ENCODE assay signal across 19 cellular contexts in genomic region chr11:80048513-80048912, GRCh38.
A peak's percentile ranks its signal among the peaks of the same experiment; 100 is the strongest.
DNase-seq lines count a peak whose midpoint lies in the region; ATAC-seq and TF ChIP-seq lines count a peak whose summit lies in the region.
"Had no signal": no experiment of that assay in that cellular context is flagged by ENCODE, and none has a peak within 500 bp of the region (broad histone marks: within the 10 kb centered on the region; RNA-seq: fewer than 3 reads in every experiment).

No MANE protein-coding gene starts in this region.

- H3K27me3 ChIP-seq in left ventricle myocardium inferior (ENCODE audit: low read depth) = peaks cover 5% of the 10 kb centered on the region
- no peaks in the 10 kb centered on the region for H3K27me3 ChIP-seq in heart left ventricle
- peaks cover 6% of the 10 kb centered on the region for H3K27me3 ChIP-seq in gastroesophageal sphincter
- H3K27me3 ChIP-seq: BLaER1 treated with 17β-estradiol and CSF1 and Interleukin-3, amounts not matched to agents 10 nM and 100 nM had no signal

- H3K27ac ChIP-seq in left ventricle myocardium inferior (replicated peaks) (no peak overlapping the region), heart left ventricle (no peak overlapping the region), gastroesophageal sphincter (no peak overlapping the region)
- H3K27ac ChIP-seq: 22Rv1; A549; BLaER1 treated with 17β-estradiol and CSF1 and Interleukin-3, amounts not matched to agents 10 nM and 100 nM; C4-2B had no signal

- no peak for TF ChIP-seq EP300 in gastroesophageal sphincter (IDR thresholded peaks at IDR 0.05)

- H3K9me3 ChIP-seq in left ventricle myocardium inferior (replicated peaks) (no peaks in the 10 kb centered on the region), heart left ventricle (no peaks in the 10 kb centered on the region), gastroesophageal sphincter (no peaks in the 10 kb centered on the region)
- H3K9me3 ChIP-seq: A549; BLaER1 treated with 17β-estradiol and CSF1 and Interleukin-3, amounts not matched to agents 10 nM and 100 nM; Caco-2 had no signal

- H3K4me1 ChIP-seq in left ventricle myocardium inferior (no peaks in the 10 kb centered on the region), heart left ventricle (no peaks in the 10 kb centered on the region), gastroesophageal sphincter (no peaks in the 10 kb centered on the region)
- H3K4me1 ChIP-seq: A549; BLaER1 treated with 17β-estradiol and CSF1 and Interleukin-3, amounts not matched to agents 10 nM and 100 nM; Caco-2 had no signal

- H3K36me3 ChIP-seq in left ventricle myocardium inferior = no peaks in the 10 kb centered on the region
- H3K36me3 ChIP-seq in heart left ventricle = no peaks in the 10 kb centered on the region
- H3K36me3 ChIP-seq in gastroesophageal sphincter = no peaks in the 10 kb centered on the region
- H3K36me3 ChIP-seq: BLaER1 treated with 17β-estradiol and CSF1 and Interleukin-3, amounts not matched to agents 10 nM and 100 nM had no signal

- DNase-seq in Right ventricle myocardium inferior (ENCODE audit: missing footprints) (no peak), left ventricle myocardium inferior (no peak), left cardiac atrium (no peak), heart left ventricle (no peak), sciatic nerve (ENCODE audit: low spot score) (no peak), NCI-H146 (lab: John Stamatoyannopoulos, UW) (no peak)
- DNase-seq: AML-193; Caco-2; Calu3; CD4-positive, alpha-beta T cell; CD8-positive, alpha-beta T cell; DMS79 treated with DMSO at 0.1 percent for 48 hours; GF-D8 had no signal

- WGBS in heart left ventricle, 4 donors = 69 to 83% (median 76%) methylated on average over 1 of the region's 1 CpG
- 38 to 67% methylated on average over 1 of the region's 1 CpG for WGBS in gastroesophageal sphincter (ENCODE audit: low coverage in 1 of 2), 2 donors

- no peak overlapping the region for H3K4me3 ChIP-seq in left ventricle myocardium inferior
- H3K4me3 ChIP-seq in heart left ventricle = no peak overlapping the region
- no peak overlapping the region for H3K4me3 ChIP-seq in gastroesophageal sphincter
- H3K4me3 ChIP-seq: A549; BLaER1 treated with 17β-estradiol and CSF1 and Interleukin-3, amounts not matched to agents 10 nM and 100 nM had no signal

- intact Hi-C loops in Right ventricle myocardium inferior (cut with DNase I) = no loop called here
- intact Hi-C loops in left ventricle myocardium inferior (cut with micrococcal nuclease) = no loop called here
- intact Hi-C loops in left cardiac atrium (cut with DNase I) = no loop called here
- intact Hi-C loops in heart left ventricle (cut with DNase I) = no loop called here
- intact Hi-C loops in sciatic nerve (cut with DNase I) = no loop called here

- no peak for TF ChIP-seq CTCF in left ventricle myocardium inferior (IDR thresholded peaks at IDR 0.05; ENCODE audit: borderline replicate concordance)
- no peak for TF ChIP-seq CTCF in heart left ventricle (IDR thresholded peaks at IDR 0.05)
- no peak for TF ChIP-seq CTCF in gastroesophageal sphincter (IDR thresholded peaks at IDR 0.05)

- peak; percentile 82 for ATAC-seq in Right ventricle myocardium inferior
- ATAC-seq in left cardiac atrium = peak; percentile 35 to 77
- no peak for ATAC-seq in heart left ventricle
- ATAC-seq in gastroesophageal sphincter = peak; percentile 68
- ATAC-seq in sciatic nerve = peak; percentile 44
- ATAC-seq in GM19324 (IDR thresholded peaks at IDR 0.05; ENCODE audit: low FRiP score, unreplicated experiment) = no peak
- ATAC-seq: A549; CD8-positive, alpha-beta T cell had no signal

- TF ChIP-seq POLR2A in heart left ventricle (IDR thresholded peaks at IDR 0.05) (no peak), gastroesophageal sphincter (IDR thresholded peaks at IDR 0.05) (no peak)

Comparison
In these comparisons a context has a peak if more than half of its experiments do, and no peak if none do; other contexts are left out.
1. ATAC-seq: peak in Right ventricle myocardium inferior (single experiment), left cardiac atrium (2 of 2), gastroesophageal sphincter (single experiment) and sciatic nerve (single experiment); none in heart left ventricle (0 of 4) and GM19324 (single experiment).